13 cellular contexts compared by ENCODE assay signal in genomic region chr1:158013840-158014520, GRCh38. TPM values are rescaled to one million over a fixed set of nuclear protein-coding genes. Genes with fewer than 3 reads are reported as not detected.
DNase-seq lines count a peak whose midpoint lies in the region; ATAC-seq and TF ChIP-seq lines count a peak whose summit lies in the region.
"Had no signal": no experiment of that assay in that cellular context is flagged by ENCODE, and none has a peak within 500 bp of the region (broad histone marks: within the 10 kb centered on the region; RNA-seq: fewer than 3 reads in every experiment).

No MANE protein-coding gene starts in this region.

- H3K27ac Mint-ChIP-seq in MCF 10A (ENCODE audit: low read depth, unreplicated experiment): peak overlapping the region; percentile 98
- H3K27ac Mint-ChIP-seq in glutamatergic neuron (ENCODE audit: unreplicated experiment): no peak overlapping the region
- H3K27ac Mint-ChIP-seq: activated naive CD4-positive, alpha-beta T cell treated with anti-CD3 and anti-CD28 coated beads for 36 hours had no signal

- POLR2A ChIA-PET in MCF 10A (lab: Yijun Ruan, JAX): interaction anchor here (0.9 to 13.3 kb wide), 4 partner anchors 8 to 53 kb away, joined by 3 to 245 read pairs (median 58); partner anchors contain the start of gene KIRREL1

- H3K4me1 ChIP-seq in lower lobe of right lung (peaks cover 66% of the 10 kb centered on the region), tibial nerve (peaks cover 2 to 98% (median 70%) of the 10 kb centered on the region in 4 donors)

- TF ChIP-seq CTCF in MCF 10A (IDR thresholded peaks at IDR 0.05; ENCODE audit: unreplicated experiment) (no peak), lower lobe of right lung (IDR thresholded peaks at IDR 0.05) (no peak), tibial nerve (IDR thresholded peaks at IDR 0.05) (no peak), glutamatergic neuron (IDR thresholded peaks at IDR 0.05; ENCODE audit: partially characterized antibody, unreplicated experiment) (no peak)

- CTCF ChIA-PET in MCF 10A (lab: Yijun Ruan, JAX): interaction anchor here (0.6 to 26.2 kb wide), 9 partner anchors 9 to 110 kb away, joined by 3 to 494 read pairs (median 6); partner anchors contain the start of gene KIRREL1

- no peaks in the 10 kb centered on the region for H3K27me3 ChIP-seq in lower lobe of right lung (ENCODE audit: low read depth)
- H3K27me3 ChIP-seq in tibial nerve: no peaks in the 10 kb centered on the region
- H3K27me3 ChIP-seq: ovary had no signal

- no peak for TF ChIP-seq POLR2A in tibial nerve (IDR thresholded peaks at IDR 0.05)

- no peaks in the 10 kb centered on the region for H3K36me3 ChIP-seq in lower lobe of right lung
- H3K36me3 ChIP-seq in tibial nerve: no peaks in the 10 kb centered on the region
- H3K36me3 ChIP-seq: ovary had no signal

- H3K9me3 Mint-ChIP-seq in MCF 10A (ENCODE audit: unreplicated experiment): no peaks in the 10 kb centered on the region
- peaks cover 6% of the 10 kb centered on the region for H3K9me3 Mint-ChIP-seq in glutamatergic neuron (ENCODE audit: unreplicated experiment)
- H3K9me3 Mint-ChIP-seq: activated naive CD4-positive, alpha-beta T cell treated with anti-CD3 and anti-CD28 coated beads for 36 hours had no signal

- no peaks in the 10 kb centered on the region for H3K36me3 Mint-ChIP-seq in MCF 10A (ENCODE audit: insufficient read depth, unreplicated experiment)
- H3K36me3 Mint-ChIP-seq in glutamatergic neuron (ENCODE audit: unreplicated experiment): no peaks in the 10 kb centered on the region

- no peak overlapping the region for H3K4me3 Mint-ChIP-seq in MCF 10A (ENCODE audit: unreplicated experiment)
- no peak overlapping the region for H3K4me3 Mint-ChIP-seq in glutamatergic neuron (ENCODE audit: unreplicated experiment)
- H3K4me3 Mint-ChIP-seq: activated naive CD4-positive, alpha-beta T cell treated with anti-CD3 and anti-CD28 coated beads for 36 hours had no signal

- no peaks in the 10 kb centered on the region for H3K27me3 Mint-ChIP-seq in MCF 10A (ENCODE audit: insufficient read depth, unreplicated experiment)
- peaks cover 13% of the 10 kb centered on the region for H3K27me3 Mint-ChIP-seq in glutamatergic neuron (ENCODE audit: unreplicated experiment)

- WGBS in tibial nerve, 2 donors: 25 to 29% methylated on average over 6 of the region's 6 CpGs

- H3K4me3 ChIP-seq in lower lobe of right lung: no peak overlapping the region
- no peak overlapping the region for H3K4me3 ChIP-seq in tibial nerve
- H3K4me3 ChIP-seq: dorsolateral prefrontal cortex, ovary had no signal

- DNase-seq in NCI-H1105 (lab: John Stamatoyannopoulos, UW) (peak; percentile 12), NCI-H1105 treated with DMSO at 0.1 percent for 48 hours (lab: John Stamatoyannopoulos, UW) (no peak), MCF 10A (ENCODE audit: unreplicated experiment) (no peak), lower lobe of right lung (no peak), tibial nerve (ENCODE audit: low spot score in 2 of 2) (peak in 1 of 2 donors; percentile 44), NCI-H146 treated with DMSO at 0.1 percent for 48 hours (lab: John Stamatoyannopoulos, UW; ENCODE audit: unreplicated experiment) (no peak), glutamatergic neuron (no peak)
- DNase-seq: activated naive CD4-positive, alpha-beta T cell treated with anti-CD3 and anti-CD28 coated beads for 36 hours; dorsolateral prefrontal cortex; KBM-7; NCI-H446 had no signal

- no TSS peak for BruUV-seq in MCF 10A (replicated peaks; lab: Mats Ljungman, UMichigan)

- ATAC-seq in lower lobe of right lung: no peak
- ATAC-seq in HG03354 (IDR thresholded peaks at IDR 0.05; ENCODE audit: poor library complexity, severe bottlenecking, unreplicated experiment): no peak

- H3K27ac ChIP-seq in lower lobe of right lung: peak overlapping the region; percentile 41
- H3K27ac ChIP-seq in tibial nerve: peak overlapping the region; percentile 46 to 97 (median 80)
- H3K27ac ChIP-seq: ovary had no signal

- TF ChIP-seq EP300 in tibial nerve (IDR thresholded peaks at IDR 0.05): no peak

- H3K4me1 Mint-ChIP-seq in MCF 10A (ENCODE audit: insufficient read depth, unreplicated experiment) (peaks cover 81% of the 10 kb centered on the region), glutamatergic neuron (ENCODE audit: low read depth, unreplicated experiment) (peaks cover 35% of the 10 kb centered on the region)

- intact Hi-C loops in MCF 10A (cut with micrococcal nuclease) (no loop called here), lower lobe of right lung (cut with DNase I) (no loop called here)

- H3K9me3 ChIP-seq in lower lobe of right lung (no peaks in the 10 kb centered on the region), tibial nerve (no peaks in the 10 kb centered on the region)
- H3K9me3 ChIP-seq: ovary had no signal

RNA-seq across cellular contexts. Expression of gene KIRREL1, which starts 20.5 kb away (rescaled TPM):
- total RNA-seq in MCF 10A (2022): 73.6 and 101 TPM in 2 replicates
- total RNA-seq in lower lobe of right lung: 26.9 TPM
- total RNA-seq in tibial nerve: 10 to 100 TPM; 47.1 to 60.6 (median 50.7) TPM
- 8.1 TPM for total RNA-seq in glutamatergic neuron (ENCODE audit: unreplicated experiment)
